ENCODE assay signal across 8 cellular contexts in the genomic region with DNA sequence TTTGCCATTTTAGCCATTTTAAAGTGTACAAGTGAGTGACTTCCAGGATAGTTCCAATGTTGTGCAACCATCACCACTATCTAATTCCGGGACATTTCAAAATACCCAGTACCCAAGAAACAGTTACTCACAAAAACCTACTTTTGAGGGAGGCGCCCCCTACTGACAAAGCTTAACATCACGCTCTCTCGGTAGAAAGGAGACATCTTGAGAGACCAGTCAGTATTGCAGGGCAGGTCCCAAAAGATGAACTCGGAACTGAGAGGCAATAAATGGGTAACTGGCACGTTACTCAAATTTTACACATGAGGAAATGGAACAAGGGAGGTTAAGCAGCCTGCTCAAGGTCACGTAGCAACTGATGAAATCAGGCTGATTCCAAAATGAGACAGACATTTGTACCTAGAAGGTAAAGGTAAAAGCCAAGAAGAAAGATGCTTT. TPM values are rescaled to one million over a fixed set of nuclear protein-coding genes. Genes with fewer than 3 reads are reported as not detected.
DNase-seq lines count a peak whose midpoint lies in the region; ATAC-seq and TF ChIP-seq lines count a peak whose summit lies in the region.

No MANE protein-coding gene starts in this region.

- no peak overlapping the region for H3K27ac ChIP-seq in sigmoid colon

- peak; percentile 76 for ATAC-seq in HG02678 (IDR thresholded peaks at IDR 0.05; ENCODE audit: unreplicated experiment)

- WGBS in sigmoid colon, 2 donors = 10 to 47% methylated on average over 7 of the region's 7 CpGs

- intact Hi-C loops in sigmoid colon (cut with DNase I) = no loop called here

- no peaks in the 10 kb centered on the region for H3K36me3 ChIP-seq in sigmoid colon

- H3K4me3 ChIP-seq in fibroblast of villous mesenchyme (ENCODE audit: low read depth, low read length) = no peak overlapping the region
- H3K4me3 ChIP-seq in sigmoid colon = no peak overlapping the region

- H3K27me3 ChIP-seq in sigmoid colon = no peaks in the 10 kb centered on the region

- no peaks in the 10 kb centered on the region for H3K9me3 ChIP-seq in sigmoid colon

- TF ChIP-seq EP300 in sigmoid colon (IDR thresholded peaks at IDR 0.05) = no peak

- peak; percentile 75 for TF ChIP-seq CTCF in fibroblast of villous mesenchyme (IDR thresholded peaks at IDR 0.05; ENCODE audit: insufficient read depth, low read depth, low read length)
- TF ChIP-seq CTCF in sigmoid colon (IDR thresholded peaks at IDR 0.05) = peak in 2 of 4 experiments; percentile 28 to 49

- TF ChIP-seq POLR2A in sigmoid colon (IDR thresholded peaks at IDR 0.05) = no peak

- DNase-seq in NCI-H345 (lab: John Stamatoyannopoulos, UW) = peak; percentile 34
- no peak for DNase-seq in NCI-H345 treated with DMSO at 0.1 percent for 48 hours (lab: John Stamatoyannopoulos, UW; ENCODE audit: unreplicated experiment)
- peak; percentile 26 for DNase-seq in NCI-H460 (ENCODE audit: extremely low read depth, low read depth)
- DNase-seq in activated CD8-positive, alpha-beta memory T cell treated with anti-CD3 and anti-CD28 coated beads, Interleukin-2, amount 50 U/mL, for 4 hours = peak; percentile 54
- peak; percentile 67 for DNase-seq in fibroblast of villous mesenchyme (ENCODE audit: low read depth)
- DNase-seq in sigmoid colon = peak; percentile 81
- DNase-seq in cerebellum (ENCODE audit: low spot score) = no peak

- peaks cover 0 to 21% (median 15%) of the 10 kb centered on the region in 4 donors for H3K4me1 ChIP-seq in sigmoid colon

RNA-seq across cellular contexts. Expression of gene POU2AF1, which starts 50.0 kb away (rescaled TPM):
- total RNA-seq in NCI-H460 (2014; rRNA removed; shearing (Covaris generic)) = not detected in 2 replicates
- polyA plus RNA-seq in NCI-H460 (2014; cell fraction: nucleus; rRNA removed) = not detected in 2 replicates
- total RNA-seq in fibroblast of villous mesenchyme = not detected in 2 replicates
- under 1 TPM in 1 of 4 donors, not detected in 3; 0.16 TPM for total RNA-seq in sigmoid colon
- 10 to 100 TPM in 1 of 3 donors, 1 to 10 TPM in 1, under 1 TPM in 1; 0.92 to 27.0 (median 1.2) TPM for polyA plus RNA-seq in sigmoid colon
- 0.36 TPM for total RNA-seq in cerebellum

Comparison
In these comparisons a context has a peak if more than half of its experiments do, and no peak if none do; other contexts are left out.
1. DNase-seq: peak in NCI-H345 (single experiment), NCI-H460 (single experiment), activated CD8-positive, alpha-beta memory T cell treated with anti-CD3 and anti-CD28 coated beads, Interleukin-2, amount 50 U/mL, for 4 hours (single experiment), fibroblast of villous mesenchyme (single experiment) and sigmoid colon (single experiment); none in NCI-H345 treated with DMSO at 0.1 percent for 48 hours (single experiment) and cerebellum (single experiment).